ENCODE assay signal across 21 cellular contexts in genomic region chr20:1854246-1854645, GRCh38. TPM values are rescaled to one million over a fixed set of nuclear protein-coding genes. Genes with fewer than 3 reads are reported as not detected.
"Had no signal": no experiment of that assay in that cellular context is flagged by ENCODE, and none has a peak within 500 bp of the region (broad histone marks: within the 10 kb centered on the region; RNA-seq: fewer than 3 reads in every experiment).

No MANE protein-coding gene starts in this region.

- H3K36me3 ChIP-seq: esophagus muscularis mucosa, left lung, prostate gland, suprapubic skin, tibial nerve, WERI-Rb-1 had no signal

- H3K27ac ChIP-seq: body of pancreas, esophagus muscularis mucosa, hepatocyte, left lung, prostate gland, suprapubic skin, tibial nerve, WERI-Rb-1 had no signal

- H3K4me3 ChIP-seq: body of pancreas, esophagus muscularis mucosa, hepatocyte, left lung, prostate gland, suprapubic skin, tibial nerve had no signal

- FAIRE-seq: frontal cortex, TTC549, urothelium cell line had no signal

- H3K4me1 ChIP-seq: body of pancreas, prostate gland, suprapubic skin had no signal

- H3K79me2 ChIP-seq: hepatocyte had no signal

- H3K4me2 ChIP-seq: hepatocyte had no signal

- H3K9me3 ChIP-seq: body of pancreas, esophagus muscularis mucosa, left lung, prostate gland, suprapubic skin, tibial nerve had no signal

- H2AFZ ChIP-seq: hepatocyte had no signal

- H3K27me3 ChIP-seq: body of pancreas, esophagus muscularis mucosa, hepatocyte, suprapubic skin, tibial nerve had no signal

- ATAC-seq: activated CD8-positive, alpha-beta T cell treated with anti-CD3 and anti-CD28 coated beads, Interleukin-2, amount 10 ng/mL, durations not matched to agents 7 days and 5 days; body of pancreas; left lung; naive thymus-derived CD8-positive, alpha-beta T cell had no signal

- DNase-seq: activated CD4-positive, alpha-beta T cell treated with anti-CD3 and anti-CD28 coated beads, Interleukin-2, amount 50 U/mL, for 1 hour; activated CD4-positive, CD25-positive, alpha-beta regulatory T cell treated with anti-CD3 and anti-CD28 coated beads, Interleukin-2, amount 50 U/mL, for 72 hours; activated CD8-positive, alpha-beta T cell treated with anti-CD3 and anti-CD28 coated beads, Interleukin-2, amount 10 ng/mL, durations not matched to agents 7 days and 5 days; activated gamma-delta T cell treated with Interleukin-2 at 50 U/mL for 16 hours; activated T-cell treated with anti-CD3 and anti-CD28 coated beads, Interleukin-2, amount 50 U/mL, for 1 hour; anterior cingulate cortex; body of pancreas; effector memory CD4-positive, alpha-beta T cell; glutamatergic neuron; kidney glomerular epithelial cell; left lung; naive thymus-derived CD8-positive, alpha-beta T cell; WERI-Rb-1 had no signal

RNA-seq across cellular contexts. Expression of gene SIRPA, which starts 41.0 kb away (rescaled TPM):
- total RNA-seq: activated CD8-positive, alpha-beta T cell treated with anti-CD3 and anti-CD28 coated beads, Interleukin-2, amount 10 ng/mL, durations not matched to agents 7 days and 5 days had no signal
